15 cellular contexts compared by ENCODE assay signal in the genomic region with DNA sequence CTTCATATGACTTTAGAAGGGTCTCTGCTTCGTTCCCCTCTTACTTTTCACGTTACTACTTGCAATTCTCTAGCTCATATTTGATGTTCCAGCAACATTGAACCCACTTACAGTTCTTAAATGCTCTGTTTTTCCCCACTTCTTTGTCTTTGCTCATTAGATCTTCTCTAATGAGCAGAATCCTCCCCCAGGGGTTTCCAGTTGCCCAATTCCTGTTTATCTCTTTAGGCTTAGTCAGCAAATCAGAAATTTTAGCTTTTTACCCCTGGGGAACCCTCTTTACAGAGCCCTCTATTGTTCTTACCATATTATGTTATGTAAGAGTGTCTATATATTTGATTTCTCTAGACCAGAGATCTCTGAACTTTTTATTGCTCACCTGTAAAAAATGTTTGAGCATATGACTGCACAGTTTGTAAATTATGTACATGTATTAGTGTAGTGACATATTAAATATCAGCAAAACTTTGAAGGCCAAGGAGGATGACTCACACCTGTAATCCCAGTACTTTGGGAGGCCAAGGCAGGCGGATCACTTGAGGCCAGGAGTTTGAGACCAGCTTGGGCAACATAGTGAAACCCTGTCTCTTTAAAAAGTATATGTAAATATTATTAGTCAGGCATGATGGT.
DNase-seq lines count a peak whose midpoint lies in the region; TF ChIP-seq lines count a peak whose summit lies in the region.
"Had no signal": no experiment of that assay in that cellular context is flagged by ENCODE, and none has a peak within 500 bp of the region (broad histone marks: within the 10 kb centered on the region; RNA-seq: fewer than 3 reads in every experiment).

No MANE protein-coding gene starts in this region.

- H3K27me3 ChIP-seq in MG63 (no peaks in the 10 kb centered on the region), mammary epithelial cell (ENCODE audit: insufficient read depth, low read length) (no peaks in the 10 kb centered on the region)
- H3K27me3 ChIP-seq: stomach had no signal

- in situ Hi-C loops in mammary epithelial cell (cut with MboI; ENCODE audit: low sequenced_read_pairs in 2 of 2) = no loop called here

- H3K36me3 ChIP-seq in MG63 (no peaks in the 10 kb centered on the region), mammary epithelial cell (ENCODE audit: insufficient read depth, low read length) (no peaks in the 10 kb centered on the region)

- peaks cover 14% of the 10 kb centered on the region for H3K79me2 ChIP-seq in mammary epithelial cell (ENCODE audit: insufficient read depth, low read length)

- intact Hi-C loops in mammary epithelial cell (cut with micrococcal nuclease) = loop anchor here (2.0 kb wide), 1 partner anchor 71 kb away; the partner anchor contains the start of gene FNBP1L

- no peak overlapping the region for H2AFZ ChIP-seq in mammary epithelial cell (ENCODE audit: low read depth, low read length)

- H3K4me2 ChIP-seq in mammary epithelial cell (ENCODE audit: insufficient read depth, low read depth, low read length) = no peak overlapping the region

- no peak for TF ChIP-seq CTCF in mammary epithelial cell (conservative IDR thresholded peaks at IDR 0.05 in 1 of 2, IDR thresholded peaks at IDR 0.05 in 1 of 2; ENCODE audit: extremely low read depth in 1 of 2, insufficient read depth in 1 of 2, low read depth in 1 of 2, low read length in 2 of 2)

- BruUV-seq in mammary epithelial cell (replicated peaks; lab: Mats Ljungman, UMichigan) = no TSS peak

- WGBS in mammary epithelial cell (ENCODE audit: low coverage, missing lambda C conversion rate) = 56% methylated on average over 3 of the region's 3 CpGs

- H3K4me3 ChIP-seq in MG63 (no peak overlapping the region), mammary epithelial cell (replicated peaks in 1 of 3; ENCODE audit: insufficient read depth in 1 of 3, low read depth in 2 of 3, low read length in 3 of 3) (no peak overlapping the region)
- H3K4me3 ChIP-seq: stomach had no signal

- H3K4me1 ChIP-seq in mammary epithelial cell (ENCODE audit: insufficient read depth, low read length) = peaks cover 16% of the 10 kb centered on the region
- H3K4me1 ChIP-seq: stomach had no signal

- no peaks in the 10 kb centered on the region for H4K20me1 ChIP-seq in mammary epithelial cell (ENCODE audit: insufficient read depth, low read length)

- peak overlapping the region; percentile 47 for H3K27ac ChIP-seq in mammary epithelial cell (ENCODE audit: insufficient read depth, low read depth, low read length)
- H3K27ac ChIP-seq: stomach had no signal

- H3K9me3 ChIP-seq in MG63 (no peaks in the 10 kb centered on the region; the same call in 1 of the 2 replicates), mammary epithelial cell (replicated peaks; ENCODE audit: insufficient read depth, low read length) (no peaks in the 10 kb centered on the region)
- H3K9me3 ChIP-seq: stomach had no signal

- H3K9ac ChIP-seq in mammary epithelial cell (ENCODE audit: insufficient read depth, low read length) = no peak overlapping the region

- DNase-seq in COLO829 (ENCODE audit: low spot score) (peak; percentile 3), MG63 (peak; percentile 28), mammary epithelial cell (peak; percentile 84), kidney tubule cell (ENCODE audit: low spot score) (peak; percentile 68), dedifferentiated amniotic fluid mesenchymal stem cell (ENCODE audit: extremely low spot score) (no peak), hypothalamus (lab: John Stamatoyannopoulos, UW) (no peak), NCI-H128 (lab: John Stamatoyannopoulos, UW; ENCODE audit: unreplicated experiment) (no peak), OCI-M2 (lab: John Stamatoyannopoulos, UW; ENCODE audit: unreplicated experiment) (no peak)
- DNase-seq: activated CD4-positive, alpha-beta memory T cell treated with anti-CD3 and anti-CD28 coated beads, Interleukin-2, amount 10 ng/mL, durations not matched to agents 7 days and 5 days; anterior cingulate cortex; immature natural killer cell; MM.1S; NCI-H2081; occipital lobe; stomach had no signal

- CTCF ChIA-PET in mammary epithelial cell (lab: Charles Lee; ENCODE audit: low non-redundant PET) = no interaction called here

- dilution Hi-C loops in mammary epithelial cell (cut with HindIII; ENCODE audit: low sequenced_read_pairs) = no loop called here

Comparison
In these comparisons a context has a peak if more than half of its experiments do, and no peak if none do; other contexts are left out.
1. DNase-seq: peak in COLO829 (single experiment), MG63 (single experiment), mammary epithelial cell (single experiment) and kidney tubule cell (single experiment); none in dedifferentiated amniotic fluid mesenchymal stem cell (single experiment), hypothalamus (0 of 51), NCI-H128 (single experiment) and OCI-M2 (single experiment).